In genomic region chr1:33971018-33971710, GRCh38 we compare ENCODE assay signal across 20 cellular contexts.
A peak's percentile ranks its signal among the peaks of the same experiment; 100 is the strongest.
DNase-seq lines count a peak whose midpoint lies in the region; ATAC-seq and TF ChIP-seq lines count a peak whose summit lies in the region.
"Had no signal": no experiment of that assay in that cellular context is flagged by ENCODE, and none has a peak within 500 bp of the region (broad histone marks: within the 10 kb centered on the region; RNA-seq: fewer than 3 reads in every experiment).

No MANE protein-coding gene starts in this region.

- H3K4me3 ChIP-seq in adrenal gland (no peak overlapping the region), hepatocyte (no peak overlapping the region)
- no peak overlapping the region for H3K4me3 ChIP-seq in naive thymus-derived CD4-positive, alpha-beta T cell (ENCODE audit: low read length)
- H3K4me3 ChIP-seq: gastroesophageal sphincter had no signal

- H3K27ac Mint-ChIP-seq in naive thymus-derived CD4-positive, alpha-beta T cell: no peak overlapping the region
- H3K27ac Mint-ChIP-seq: activated CD4-positive, alpha-beta T cell treated with anti-CD3 and anti-CD28 coated beads for 36 hours; activated naive CD4-positive, alpha-beta T cell treated with anti-CD3 and anti-CD28 coated beads, Interleukin-2, amount 50 U/mL, for 72 hours; stimulated activated naive CD8-positive, alpha-beta T cell treated with anti-CD3 and anti-CD28 coated beads, Interleukin-15, amount 100 ng/mL, for 72 hours; T-helper 2 cell treated with Interferon-gamma antibody and Interleukin-4, amounts not matched to agents 5 μg/mL and 100 μg/mL, for 36 hours had no signal

- H3K27me3 ChIP-seq in adrenal gland (no peaks in the 10 kb centered on the region), hepatocyte (no peaks in the 10 kb centered on the region)
- no peaks in the 10 kb centered on the region for H3K27me3 ChIP-seq in naive thymus-derived CD4-positive, alpha-beta T cell (ENCODE audit: control insufficient read depth in 2 of 2, insufficient read depth in 2 of 2, low read length in 2 of 2)
- H3K27me3 ChIP-seq: BE2C had no signal

- H3K36me3 Mint-ChIP-seq in naive thymus-derived CD4-positive, alpha-beta T cell: no peaks in the 10 kb centered on the region
- H3K36me3 Mint-ChIP-seq: activated naive CD4-positive, alpha-beta T cell treated with anti-CD3 and anti-CD28 coated beads, Interleukin-2, amount 50 U/mL, for 72 hours had no signal

- H3K27ac ChIP-seq in adrenal gland (no peak overlapping the region), hepatocyte (no peak overlapping the region)
- no peak overlapping the region for H3K27ac ChIP-seq in naive thymus-derived CD4-positive, alpha-beta T cell (ENCODE audit: low read depth, low read length)
- H3K27ac ChIP-seq: gastroesophageal sphincter, KMS-11, parathyroid adenoma had no signal

- peaks cover 0 to 20% (median 9%) of the 10 kb centered on the region in 5 donors for H3K27me3 Mint-ChIP-seq in naive thymus-derived CD4-positive, alpha-beta T cell

- no peak for ATAC-seq in HG03095 (IDR thresholded peaks at IDR 0.05; ENCODE audit: unreplicated experiment)
- no peak for ATAC-seq in naive thymus-derived CD4-positive, alpha-beta T cell
- ATAC-seq: activated CD4-positive, alpha-beta T cell treated with anti-CD3 and anti-CD28 coated beads for 36 hours; activated naive CD4-positive, alpha-beta T cell treated with anti-CD3 and anti-CD28 coated beads, Interleukin-2, amount 50 U/mL, for 72 hours; gastroesophageal sphincter; stimulated activated naive CD8-positive, alpha-beta T cell treated with anti-CD3 and anti-CD28 coated beads, Interleukin-15, amount 100 ng/mL, for 72 hours had no signal

- TF ChIP-seq CTCF in adrenal gland (IDR thresholded peaks at IDR 0.05): no peak
- TF ChIP-seq CTCF in hepatocyte (IDR thresholded peaks at IDR 0.05; ENCODE audit: poor library complexity): no peak

- intact Hi-C loops in adrenal gland (cut with DNase I) (no loop called here), posterior cingulate gyrus (cut with DNase I) (no loop called here)
- intact Hi-C loops in naive thymus-derived CD4-positive, alpha-beta T cell (cut with micrococcal nuclease): no loop called here

- H4K20me1 ChIP-seq in hepatocyte (ENCODE audit: insufficient read depth, poor library complexity, severe bottlenecking): no peaks in the 10 kb centered on the region

- peaks cover 4 to 13% of the 10 kb centered on the region in 2 donors for H3K4me1 ChIP-seq in adrenal gland (replicated peaks in 1 of 2)
- peaks cover 4% of the 10 kb centered on the region for H3K4me1 ChIP-seq in hepatocyte (ENCODE audit: insufficient read depth)
- no peaks in the 10 kb centered on the region for H3K4me1 ChIP-seq in naive thymus-derived CD4-positive, alpha-beta T cell (ENCODE audit: control insufficient read depth in 2 of 2, insufficient read depth in 2 of 2, low read length in 2 of 2)
- H3K4me1 ChIP-seq: BE2C, parathyroid adenoma had no signal

- H3K4me2 ChIP-seq in hepatocyte: no peak overlapping the region
- H3K4me2 ChIP-seq: KMS-11 had no signal

- CTCF ChIA-PET in naive thymus-derived CD4-positive, alpha-beta T cell (lab: Charles Lee): no interaction called here

- WGBS in adrenal gland, 4 donors: 78 to 85% (median 83%) methylated on average over 12 to 17 of the region's 17 CpGs
- 74% methylated on average over 17 of the region's 17 CpGs for WGBS in hepatocyte (ENCODE audit: low lambda C conversion rate, missing lambda C conversion rate)

- H3K9me2 ChIP-seq in hepatocyte (replicated peaks; ENCODE audit: insufficient read depth): no peaks in the 10 kb centered on the region

- H3K9me3 ChIP-seq in adrenal gland (replicated peaks in 1 of 3): no peaks in the 10 kb centered on the region
- no peaks in the 10 kb centered on the region for H3K9me3 ChIP-seq in hepatocyte (ENCODE audit: low read depth)
- no peaks in the 10 kb centered on the region for H3K9me3 ChIP-seq in naive thymus-derived CD4-positive, alpha-beta T cell (ENCODE audit: control insufficient read depth in 2 of 3, low read length in 3 of 3)
- H3K9me3 ChIP-seq: BE2C, gastroesophageal sphincter had no signal

- peaks cover 0 to 3% (median 0%) of the 10 kb centered on the region in 7 donors for H3K4me1 Mint-ChIP-seq in naive thymus-derived CD4-positive, alpha-beta T cell
- H3K4me1 Mint-ChIP-seq: activated CD4-positive, alpha-beta T cell treated with anti-CD3 and anti-CD28 coated beads for 36 hours; central memory CD8-positive, alpha-beta T cell; stimulated activated naive CD8-positive, alpha-beta T cell treated with anti-CD3 and anti-CD28 coated beads, Interleukin-15, amount 100 ng/mL, for 72 hours had no signal

- H3K4me3 Mint-ChIP-seq in naive thymus-derived CD4-positive, alpha-beta T cell: no peak overlapping the region
- H3K4me3 Mint-ChIP-seq: activated CD4-positive, alpha-beta T cell treated with anti-CD3 and anti-CD28 coated beads for 36 hours; central memory CD8-positive, alpha-beta T cell; stimulated activated naive CD8-positive, alpha-beta T cell treated with anti-CD3 and anti-CD28 coated beads, Interleukin-15, amount 100 ng/mL, for 72 hours; T-helper 2 cell treated with Interferon-gamma antibody and Interleukin-4, amounts not matched to agents 5 μg/mL and 100 μg/mL, for 36 hours had no signal

- peaks cover 0 to 2% (median 0%) of the 10 kb centered on the region in 11 donors for H3K9me3 Mint-ChIP-seq in naive thymus-derived CD4-positive, alpha-beta T cell
- H3K9me3 Mint-ChIP-seq: activated naive CD4-positive, alpha-beta T cell treated with anti-CD3 and anti-CD28 coated beads, Interleukin-2, amount 50 U/mL, for 72 hours; central memory CD8-positive, alpha-beta T cell; stimulated activated naive CD8-positive, alpha-beta T cell treated with anti-CD3 and anti-CD28 coated beads, Interleukin-15, amount 100 ng/mL, for 72 hours; T-helper 2 cell treated with Interferon-gamma antibody and Interleukin-4, amounts not matched to agents 5 μg/mL and 100 μg/mL, for 36 hours had no signal

- no peaks in the 10 kb centered on the region for H3K79me2 ChIP-seq in hepatocyte
- H3K79me2 ChIP-seq: parathyroid adenoma had no signal

- no peak for TF ChIP-seq POLR2A in adrenal gland (IDR thresholded peaks at IDR 0.05)

- H2AFZ ChIP-seq in hepatocyte: no peak overlapping the region
- H2AFZ ChIP-seq: parathyroid adenoma had no signal

- POLR2A ChIA-PET in naive thymus-derived CD4-positive, alpha-beta T cell (lab: Charles Lee): no interaction called here

- H3K36me3 ChIP-seq in adrenal gland (replicated peaks in 1 of 2) (no peaks in the 10 kb centered on the region), hepatocyte (replicated peaks; ENCODE audit: insufficient read depth, low read depth) (no peaks in the 10 kb centered on the region)
- H3K36me3 ChIP-seq in naive thymus-derived CD4-positive, alpha-beta T cell (ENCODE audit: control insufficient read depth in 2 of 3, insufficient read depth in 3 of 3, low read length in 3 of 3): no peaks in the 10 kb centered on the region
- H3K36me3 ChIP-seq: BE2C, gastroesophageal sphincter had no signal

- DNase-seq in Ammon's horn (ENCODE audit: low spot score) (peak; percentile 51), adrenal gland (peak in 6 of 7 donors; percentile 17 to 59 (median 24)), hepatocyte (ENCODE audit: low spot score) (peak; percentile 56), posterior cingulate gyrus (peak in 7 of 10 donors; percentile 42 to 94 (median 62)), SIG-M5 treated with dmso at 0.1 percent for 504 hours (lab: John Stamatoyannopoulos, UW; ENCODE audit: unreplicated experiment) (no peak)
- DNase-seq in activated CD4-positive, alpha-beta T cell treated with anti-CD3 and anti-CD28 coated beads for 4 hours: no peak
- no peak for DNase-seq in naive thymus-derived CD4-positive, alpha-beta T cell
- DNase-seq: activated CD4-positive, alpha-beta T cell treated with anti-CD3 and anti-CD28 coated beads for 36 hours; BE2C; NCI-H1105; SHP77 treated with DMSO at 0.1 percent for 48 hours; stimulated activated CD4-positive, alpha-beta T cell treated with anti-CD3 and anti-CD28 coated beads, Interleukin-15, amount 100 ng/mL, for 24 hours; stimulated activated naive CD8-positive, alpha-beta T cell treated with anti-CD3 and anti-CD28 coated beads, Interleukin-15, amount 100 ng/mL, for 72 hours had no signal

Comparison
In these comparisons a context has a peak if more than half of its experiments do, and no peak if none do; other contexts are left out.
1. DNase-seq: peak in Ammon's horn (single experiment), adrenal gland (6 of 7), hepatocyte (single experiment) and posterior cingulate gyrus (7 of 10); none in SIG-M5 treated with dmso at 0.1 percent for 504 hours (single experiment), activated CD4-positive, alpha-beta T cell treated with anti-CD3 and anti-CD28 coated beads for 4 hours (0 of 2) and naive thymus-derived CD4-positive, alpha-beta T cell (0 of 9).